Comparison of ENCODE assay signal across 14 cellular contexts in the genomic region with DNA sequence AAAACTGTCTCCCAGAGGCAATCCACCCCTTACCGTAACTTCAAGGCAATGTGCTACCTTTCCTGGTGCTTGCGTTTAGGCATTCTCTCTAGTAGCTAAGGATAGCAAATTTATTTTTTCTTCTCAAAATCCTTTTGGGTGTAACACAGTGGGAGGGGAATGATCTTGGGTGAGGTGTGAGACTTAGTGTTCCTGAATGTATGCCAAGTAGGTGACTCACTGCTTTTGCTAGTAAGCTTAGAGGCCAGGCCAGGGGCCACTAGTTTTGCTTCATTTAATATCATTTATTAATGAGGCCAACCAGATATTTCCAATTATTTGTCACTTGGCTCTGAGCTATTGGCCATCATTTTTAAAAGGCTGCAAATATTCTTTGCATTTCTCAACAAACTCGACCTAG.
DNase-seq lines count a peak whose midpoint lies in the region; ATAC-seq and TF ChIP-seq lines count a peak whose summit lies in the region.
"Had no signal": no experiment of that assay in that cellular context is flagged by ENCODE, and none has a peak within 500 bp of the region (broad histone marks: within the 10 kb centered on the region; RNA-seq: fewer than 3 reads in every experiment).

No MANE protein-coding gene starts in this region.

- POLR2A ChIA-PET in CD8-positive, alpha-beta T cell (lab: Charles Lee): no interaction called here

- no peak overlapping the region for H3K27ac Mint-ChIP-seq in CD8-positive, alpha-beta T cell

- no peak overlapping the region for H3K4me3 ChIP-seq in stomach smooth muscle (ENCODE audit: low read length in 2 of 2)
- H3K4me3 ChIP-seq in CD8-positive, alpha-beta T cell (ENCODE audit: low read depth, low read length): no peak overlapping the region
- H3K4me3 ChIP-seq: SJCRH30, thoracic aorta had no signal

- no peak overlapping the region for H3K9ac ChIP-seq in stomach smooth muscle (ENCODE audit: low read length in 2 of 2)

- DNase-seq in DMS 273 (lab: John Stamatoyannopoulos, UW; ENCODE audit: unreplicated experiment): peak; percentile 45
- no peak for DNase-seq in DMS 273 treated with DMSO at 0.1 percent for 48 hours (lab: John Stamatoyannopoulos, UW)
- DNase-seq in amniotic epithelial cell (ENCODE audit: low read depth): peak; percentile 57
- DNase-seq in foreskin keratinocyte: peak; percentile 23 to 53
- DNase-seq in CD8-positive, alpha-beta T cell: no peak
- DNase-seq in COLO829 (ENCODE audit: low spot score): no peak
- DNase-seq: activated CD8-positive, alpha-beta memory T cell treated with anti-CD3 and anti-CD28 coated beads, Interleukin-2, amount 50 U/mL, for 4 hours; Caco-2; midbrain had no signal

- peaks cover 6% of the 10 kb centered on the region for H3K27me3 Mint-ChIP-seq in CD8-positive, alpha-beta T cell (ENCODE audit: low read depth)

- no peak for TF ChIP-seq CTCF in foreskin keratinocyte (conservative IDR thresholded peaks at IDR 0.05)
- TF ChIP-seq CTCF in CD8-positive, alpha-beta T cell (IDR thresholded peaks at IDR 0.05): no peak

- ATAC-seq in foreskin keratinocyte (peak; percentile 85), HG03196 (IDR thresholded peaks at IDR 0.05; ENCODE audit: unreplicated experiment) (no peak)
- no peak for ATAC-seq in CD8-positive, alpha-beta T cell

- intact Hi-C loops in CD8-positive, alpha-beta T cell (cut with DNase I, micrococcal nuclease): no loop called here

- no peaks in the 10 kb centered on the region for H3K36me3 Mint-ChIP-seq in CD8-positive, alpha-beta T cell

- H3K9me3 ChIP-seq in stomach smooth muscle (ENCODE audit: control insufficient read depth in 2 of 2, low read length in 2 of 2): no peaks in the 10 kb centered on the region
- no peaks in the 10 kb centered on the region for H3K9me3 ChIP-seq in CD8-positive, alpha-beta T cell (ENCODE audit: low read length)
- H3K9me3 ChIP-seq: Caco-2, SJCRH30, thoracic aorta had no signal

- peaks cover under 1% of the 10 kb centered on the region for H3K9me3 Mint-ChIP-seq in CD8-positive, alpha-beta T cell

- H3K4me1 ChIP-seq in foreskin keratinocyte (peaks cover 6% of the 10 kb centered on the region), stomach smooth muscle (ENCODE audit: control insufficient read depth, insufficient read depth, low read length) (peaks cover 7% of the 10 kb centered on the region)
- H3K4me1 ChIP-seq in CD8-positive, alpha-beta T cell (ENCODE audit: insufficient read depth, low read length): no peaks in the 10 kb centered on the region
- H3K4me1 ChIP-seq: Caco-2, SJCRH30 had no signal

- H3K4me3 Mint-ChIP-seq in CD8-positive, alpha-beta T cell: no peak overlapping the region

- CTCF ChIA-PET in CD8-positive, alpha-beta T cell (lab: Charles Lee): interaction anchor here (1.3 kb wide), 1 partner anchor 13 kb away, joined by 4 read pairs; no protein-coding TSS in a partner anchor

- no peaks in the 10 kb centered on the region for H3K27me3 ChIP-seq in foreskin keratinocyte
- no peaks in the 10 kb centered on the region for H3K27me3 ChIP-seq in stomach smooth muscle (ENCODE audit: control insufficient read depth in 1 of 2, insufficient read depth in 2 of 2, low read length in 2 of 2)
- H3K27me3 ChIP-seq in CD8-positive, alpha-beta T cell (ENCODE audit: insufficient read depth, low read length): no peaks in the 10 kb centered on the region
- H3K27me3 ChIP-seq: SJCRH30 had no signal

- H3K36me3 ChIP-seq in stomach smooth muscle (ENCODE audit: control insufficient read depth in 2 of 2, insufficient read depth in 2 of 2, low read length in 2 of 2): no peaks in the 10 kb centered on the region
- no peaks in the 10 kb centered on the region for H3K36me3 ChIP-seq in CD8-positive, alpha-beta T cell (ENCODE audit: insufficient read depth, low read length)
- H3K36me3 ChIP-seq: SJCRH30, thoracic aorta had no signal

- no peak overlapping the region for H3K27ac ChIP-seq in foreskin keratinocyte
- H3K27ac ChIP-seq in stomach smooth muscle (ENCODE audit: low read length): peak overlapping the region; percentile 18
- H3K27ac ChIP-seq in CD8-positive, alpha-beta T cell (ENCODE audit: low read depth, low read length): no peak overlapping the region
- H3K27ac ChIP-seq: 22Rv1, SJCRH30, thoracic aorta had no signal

- H3K4me1 Mint-ChIP-seq in CD8-positive, alpha-beta T cell (ENCODE audit: low read depth): no peaks in the 10 kb centered on the region

Comparison
In these comparisons a context has a peak if more than half of its experiments do, and no peak if none do; other contexts are left out.
1. DNase-seq: peak in DMS 273 (single experiment), amniotic epithelial cell (single experiment) and foreskin keratinocyte (2 of 2); none in DMS 273 treated with DMSO at 0.1 percent for 48 hours (single experiment), CD8-positive, alpha-beta T cell (0 of 7) and COLO829 (single experiment).